ENCODE assay signal across 16 cellular contexts in the genomic region with DNA sequence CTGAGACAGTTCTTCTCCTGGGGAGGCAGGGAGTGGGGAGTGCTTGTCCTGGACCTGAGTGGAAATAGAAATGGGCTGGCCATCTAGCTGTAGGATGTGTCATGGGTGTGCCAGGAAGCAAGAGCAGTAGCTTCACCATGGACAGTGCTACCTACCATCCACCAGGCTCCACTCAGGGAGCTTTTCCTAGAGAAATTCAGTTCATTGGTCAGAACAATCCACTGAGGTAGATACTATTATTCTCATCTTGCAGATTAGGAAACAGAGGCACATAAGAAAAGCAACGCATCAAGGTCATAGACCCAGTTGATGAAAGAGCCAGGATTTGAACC.
A peak's percentile ranks its signal among the peaks of the same experiment; 100 is the strongest.
DNase-seq lines count a peak whose midpoint lies in the region; ATAC-seq and FAIRE-seq lines count a peak whose summit lies in the region.
"Had no signal": no experiment of that assay in that cellular context is flagged by ENCODE, and none has a peak within 500 bp of the region (broad histone marks: within the 10 kb centered on the region; RNA-seq: fewer than 3 reads in every experiment).

No MANE protein-coding gene starts in this region.

- no peak overlapping the region for H3K18ac ChIP-seq in neuronal stem cell (ENCODE audit: low read length)

- no peak overlapping the region for H4K91ac ChIP-seq in neuronal stem cell (ENCODE audit: low read depth, low read length, poor library complexity)

- no peak overlapping the region for H2BK12ac ChIP-seq in neuronal stem cell (ENCODE audit: low read length)

- no peaks in the 10 kb centered on the region for H3K9me3 Mint-ChIP-seq in activated naive CD4-positive, alpha-beta T cell treated with anti-CD3 and anti-CD28 coated beads, Interleukin-2, amount 10 ng/mL, durations not matched to agents 7 days and 5 days
- no peaks in the 10 kb centered on the region for H3K9me3 Mint-ChIP-seq in activated naive CD4-positive, alpha-beta T cell treated with anti-CD3 and anti-CD28 coated beads for 36 hours
- H3K9me3 Mint-ChIP-seq in activated T-helper 1 cell treated with anti-CD3 and anti-CD28 coated beads, Interleukin-12 subunit alpha, Interleukin-12 subunit beta, Interleukin-2, Interleukin-4 antibody, amounts not matched to agents 30 ng/mL and 10 ng/mL and 1 ng/mL, durations not matched to agents 14 hours and 24 hours and 36 hours = no peaks in the 10 kb centered on the region
- H3K9me3 Mint-ChIP-seq: H9 had no signal

- H2AK5ac ChIP-seq in neuronal stem cell (ENCODE audit: low read depth, low read length) = peak overlapping the region; percentile 12

- no peak overlapping the region for H3K9ac ChIP-seq in neuronal stem cell (ENCODE audit: low read depth, low read length, poor library complexity)

- H3K4me2 ChIP-seq in neuronal stem cell (ENCODE audit: insufficient read depth, low read length, poor library complexity, severe bottlenecking) = no peak overlapping the region

- no peak overlapping the region for H3K4ac ChIP-seq in neuronal stem cell (ENCODE audit: low read length)

- in situ Hi-C loops in KBM-7 (cut with MboI; ENCODE audit: low pct_unique_long_range_greater_than_20kb, low sequenced_read_pairs) = no loop called here

- no peaks in the 10 kb centered on the region for H3K36me3 ChIP-seq in neuronal stem cell (replicated peaks in 1 of 2; ENCODE audit: control insufficient read depth in 2 of 2, insufficient read depth in 2 of 2, low read length in 2 of 2)
- H3K36me3 ChIP-seq: BE2C had no signal

- no peaks in the 10 kb centered on the region for H3K79me1 ChIP-seq in neuronal stem cell (ENCODE audit: low read depth, low read length)

- no peak overlapping the region for H3K14ac ChIP-seq in neuronal stem cell (ENCODE audit: low read length)

- intact Hi-C loops in activated naive CD4-positive, alpha-beta T cell treated with anti-CD3 and anti-CD28 coated beads for 36 hours (cut with micrococcal nuclease) = no loop called here
- intact Hi-C loops in activated T-helper 1 cell treated with anti-CD3 and anti-CD28 coated beads, Interleukin-12 subunit alpha, Interleukin-12 subunit beta, Interleukin-2, Interleukin-4 antibody, amounts not matched to agents 30 ng/mL and 10 ng/mL and 1 ng/mL, durations not matched to agents 14 hours and 24 hours and 36 hours (cut with micrococcal nuclease) = loop anchor here (10.0 kb wide), 1 partner anchor 126 kb away; no protein-coding TSS in a partner anchor
- intact Hi-C loops in Right ventricle myocardium inferior (cut with DNase I) = loop anchor here (10.0 kb wide), 2 partner anchors 264 to 644 kb away; no protein-coding TSS in a partner anchor

- no peak overlapping the region for H3K27ac ChIP-seq in neuronal stem cell (replicated peaks; ENCODE audit: low read length)

- no peak overlapping the region for H2BK120ac ChIP-seq in neuronal stem cell (ENCODE audit: low read depth, low read length)

- CTCF ChIA-PET in activated naive CD4-positive, alpha-beta T cell treated with anti-CD3 and anti-CD28 coated beads, Interleukin-2, amount 10 ng/mL, durations not matched to agents 7 days and 5 days (lab: Charles Lee) = interaction anchor here (1.1 to 4.5 kb wide), 2 partner anchors 161 to 591 kb away, joined by 3 to 49 read pairs; a partner anchor contains a TSS
- CTCF ChIA-PET in activated naive CD4-positive, alpha-beta T cell treated with anti-CD3 and anti-CD28 coated beads for 36 hours (lab: Charles Lee) = interaction anchor here (1.1 to 3.2 kb wide), 5 partner anchors 7 to 649 kb away, joined by 4 to 20 read pairs (median 5); no protein-coding TSS in a partner anchor

- no peak overlapping the region for H3K4me3 ChIP-seq in neuronal stem cell (ENCODE audit: low read length in 2 of 2)

- no peaks in the 10 kb centered on the region for H3K9me3 ChIP-seq in neuronal stem cell (replicated peaks in 1 of 2; ENCODE audit: control insufficient read depth in 2 of 2, insufficient read depth in 1 of 2, low read depth in 1 of 2, low read length in 2 of 2)
- H3K9me3 ChIP-seq: BE2C had no signal

- H4K8ac ChIP-seq in neuronal stem cell (ENCODE audit: low read depth, low read length) = no peak overlapping the region

- FAIRE-seq in HTR-8/SVneo (lab: Jason Lieb, UNC) (peak; percentile 48), RCC 7860 (lab: Jason Lieb, UNC) (no peak)

- H2BK5ac ChIP-seq in neuronal stem cell (ENCODE audit: low read length) = peak overlapping the region; percentile 8

- H3K27me3 ChIP-seq in neuronal stem cell (ENCODE audit: control insufficient read depth in 3 of 3, insufficient read depth in 3 of 3, low read depth in 1 of 3, low read length in 3 of 3) = no peaks in the 10 kb centered on the region
- H3K27me3 ChIP-seq: BE2C had no signal

- peaks cover 10% of the 10 kb centered on the region for H3K27me3 Mint-ChIP-seq in activated naive CD4-positive, alpha-beta T cell treated with anti-CD3 and anti-CD28 coated beads, Interleukin-2, amount 10 ng/mL, durations not matched to agents 7 days and 5 days
- H3K27me3 Mint-ChIP-seq in activated naive CD4-positive, alpha-beta T cell treated with anti-CD3 and anti-CD28 coated beads for 36 hours (ENCODE audit: low read depth) = no peaks in the 10 kb centered on the region
- peaks cover 4% of the 10 kb centered on the region for H3K27me3 Mint-ChIP-seq in activated T-helper 1 cell treated with anti-CD3 and anti-CD28 coated beads, Interleukin-12 subunit alpha, Interleukin-12 subunit beta, Interleukin-2, Interleukin-4 antibody, amounts not matched to agents 30 ng/mL and 10 ng/mL and 1 ng/mL, durations not matched to agents 14 hours and 24 hours and 36 hours (ENCODE audit: insufficient read depth)

- H3K4me3 Mint-ChIP-seq in activated naive CD4-positive, alpha-beta T cell treated with anti-CD3 and anti-CD28 coated beads, Interleukin-2, amount 10 ng/mL, durations not matched to agents 7 days and 5 days = no peak overlapping the region
- H3K4me3 Mint-ChIP-seq in activated naive CD4-positive, alpha-beta T cell treated with anti-CD3 and anti-CD28 coated beads for 36 hours = no peak overlapping the region
- peak overlapping the region; percentile 11 for H3K4me3 Mint-ChIP-seq in activated T-helper 1 cell treated with anti-CD3 and anti-CD28 coated beads, Interleukin-12 subunit alpha, Interleukin-12 subunit beta, Interleukin-2, Interleukin-4 antibody, amounts not matched to agents 30 ng/mL and 10 ng/mL and 1 ng/mL, durations not matched to agents 14 hours and 24 hours and 36 hours
- H3K4me3 Mint-ChIP-seq: H9 had no signal

- H3K4me1 Mint-ChIP-seq in activated naive CD4-positive, alpha-beta T cell treated with anti-CD3 and anti-CD28 coated beads, Interleukin-2, amount 10 ng/mL, durations not matched to agents 7 days and 5 days = peaks cover 80% of the 10 kb centered on the region
- peaks cover 18% of the 10 kb centered on the region for H3K4me1 Mint-ChIP-seq in activated naive CD4-positive, alpha-beta T cell treated with anti-CD3 and anti-CD28 coated beads for 36 hours (ENCODE audit: low read depth)
- H3K4me1 Mint-ChIP-seq in activated T-helper 1 cell treated with anti-CD3 and anti-CD28 coated beads, Interleukin-12 subunit alpha, Interleukin-12 subunit beta, Interleukin-2, Interleukin-4 antibody, amounts not matched to agents 30 ng/mL and 10 ng/mL and 1 ng/mL, durations not matched to agents 14 hours and 24 hours and 36 hours (ENCODE audit: low read depth) = peaks cover 48% of the 10 kb centered on the region

- no CpG with 5 or more reads among the region's 1 CpG for WGBS in neuronal stem cell (ENCODE audit: extremely low coverage in 2 of 2, insufficient read length in 2 of 2, insufficient replicate concordance in 1 of 2), 2 donors

- H2BK15ac ChIP-seq in neuronal stem cell (ENCODE audit: low read length) = no peak overlapping the region

- H3K23ac ChIP-seq in neuronal stem cell (ENCODE audit: low read depth, low read length, poor library complexity) = no peak overlapping the region

- H3K36me3 Mint-ChIP-seq in activated naive CD4-positive, alpha-beta T cell treated with anti-CD3 and anti-CD28 coated beads, Interleukin-2, amount 10 ng/mL, durations not matched to agents 7 days and 5 days = peaks cover 15% of the 10 kb centered on the region
- no peaks in the 10 kb centered on the region for H3K36me3 Mint-ChIP-seq in activated naive CD4-positive, alpha-beta T cell treated with anti-CD3 and anti-CD28 coated beads for 36 hours (ENCODE audit: low read depth)
- H3K36me3 Mint-ChIP-seq in activated T-helper 1 cell treated with anti-CD3 and anti-CD28 coated beads, Interleukin-12 subunit alpha, Interleukin-12 subunit beta, Interleukin-2, Interleukin-4 antibody, amounts not matched to agents 30 ng/mL and 10 ng/mL and 1 ng/mL, durations not matched to agents 14 hours and 24 hours and 36 hours (ENCODE audit: low read depth) = peaks cover 2% of the 10 kb centered on the region

- peak overlapping the region; percentile 96 for H3K27ac Mint-ChIP-seq in activated naive CD4-positive, alpha-beta T cell treated with anti-CD3 and anti-CD28 coated beads, Interleukin-2, amount 10 ng/mL, durations not matched to agents 7 days and 5 days
- H3K27ac Mint-ChIP-seq in activated naive CD4-positive, alpha-beta T cell treated with anti-CD3 and anti-CD28 coated beads for 36 hours = no peak overlapping the region
- no peak overlapping the region for H3K27ac Mint-ChIP-seq in activated T-helper 1 cell treated with anti-CD3 and anti-CD28 coated beads, Interleukin-12 subunit alpha, Interleukin-12 subunit beta, Interleukin-2, Interleukin-4 antibody, amounts not matched to agents 30 ng/mL and 10 ng/mL and 1 ng/mL, durations not matched to agents 14 hours and 24 hours and 36 hours
- H3K27ac Mint-ChIP-seq: H9 had no signal

- H2AFZ ChIP-seq in neuronal stem cell (ENCODE audit: low read length) = no peak overlapping the region

- peaks cover 10 to 13% of the 10 kb centered on the region in 2 donors for H3K4me1 ChIP-seq in neuronal stem cell (ENCODE audit: control insufficient read depth in 2 of 2, insufficient read depth in 1 of 2, low read depth in 1 of 2, low read length in 2 of 2)
- H3K4me1 ChIP-seq: BE2C had no signal

- ATAC-seq in Right ventricle myocardium inferior = no peak

- DNase-seq in activated naive CD4-positive, alpha-beta T cell treated with anti-CD3 and anti-CD28 coated beads, Interleukin-2, amount 10 ng/mL, durations not matched to agents 7 days and 5 days = no peak
- no peak for DNase-seq in activated naive CD4-positive, alpha-beta T cell treated with anti-CD3 and anti-CD28 coated beads for 36 hours
- DNase-seq in HTR-8/SVneo (ENCODE audit: insufficient read length, low spot score) (no peak), neuronal stem cell (ENCODE audit: low spot score) (no peak), RCC 7860 (ENCODE audit: low spot score) (no peak), KBM-7 (no peak), Right ventricle myocardium inferior (ENCODE audit: missing footprints) (no peak)
- no peak for DNase-seq in activated T-helper 1 cell treated with anti-CD3 and anti-CD28 coated beads, Interleukin-12 subunit alpha, Interleukin-12 subunit beta, Interleukin-2, Interleukin-4 antibody, amounts not matched to agents 30 ng/mL and 10 ng/mL and 1 ng/mL, durations not matched to agents 14 hours and 24 hours and 36 hours (ENCODE audit: low spot score)
- DNase-seq: BE2C, EL, H9, NCI-H1048, NCI-H146, NCI-H2227 treated with DMSO at 0.1 percent for 48 hours, NCI-H524 treated with DMSO at 0.1 percent for 48 hours, OCI-M1 had no signal
